Comparison of ENCODE assay signal across 11 cellular contexts in genomic region chr20:50911716-50912115, GRCh38. TPM values are rescaled to one million over a fixed set of nuclear protein-coding genes. Genes with fewer than 3 reads are reported as not detected.
DNase-seq lines count a peak whose midpoint lies in the region; ATAC-seq and TF ChIP-seq lines count a peak whose summit lies in the region.
"Had no signal": no experiment of that assay in that cellular context is flagged by ENCODE, and none has a peak within 500 bp of the region (broad histone marks: within the 10 kb centered on the region; RNA-seq: fewer than 3 reads in every experiment).

No MANE protein-coding gene starts in this region.

- H3K79me2 ChIP-seq in GM23248 (ENCODE audit: insufficient read depth) (peaks cover 98% of the 10 kb centered on the region), MM.1S (ENCODE audit: low read length) (peaks cover 98% of the 10 kb centered on the region)

- peaks cover 63% of the 10 kb centered on the region for H3K4me1 ChIP-seq in GM23248 (ENCODE audit: insufficient read depth)
- peaks cover 27% of the 10 kb centered on the region for H3K4me1 ChIP-seq in MM.1S (ENCODE audit: low read length)
- H3K4me1 ChIP-seq in spleen, result peaks cover 21 to 97% (median 59%) of the 10 kb centered on the region in 6 donors

- DNase-seq in GM23248, result no peak
- no peak for DNase-seq in MM.1S
- no peak for DNase-seq in left lobe of liver (ENCODE audit: low spot score)
- no peak for DNase-seq in iPS-NIHi11 (ENCODE audit: low spot score)
- DNase-seq in cortex of kidney (lab: John Stamatoyannopoulos, UW), result no peak
- no peak for DNase-seq in COLO829 (ENCODE audit: low spot score)
- DNase-seq in spleen, result no peak
- DNase-seq: anterior cingulate cortex, NCI-H1092 had no signal

- H3K36me3 ChIP-seq in GM23248 (ENCODE audit: low read depth), result no peaks in the 10 kb centered on the region
- H3K36me3 ChIP-seq in MM.1S (replicated peaks; ENCODE audit: insufficient read depth, low read length), result peaks cover 18% of the 10 kb centered on the region
- peaks cover 0 to 32% (median 3%) of the 10 kb centered on the region in 6 donors for H3K36me3 ChIP-seq in spleen

- in situ Hi-C loops in GM23248 (cut with MboI), result no loop called here

- peak overlapping the region; percentile 64 for H3K27ac ChIP-seq in GM23248
- H3K27ac ChIP-seq in MM.1S (ENCODE audit: low read length), result peak overlapping the region; percentile 30; the same call in 1 of the 2 replicates
- no peak overlapping the region for H3K27ac ChIP-seq in spleen
- H3K27ac ChIP-seq: esophagus muscularis mucosa had no signal

- no peak for TF ChIP-seq POLR2A in spleen (IDR thresholded peaks at IDR 0.05)

- H3K9me2 ChIP-seq in GM23248 (ENCODE audit: insufficient read depth) (no peaks in the 10 kb centered on the region), MM.1S (replicated peaks; ENCODE audit: insufficient read depth, low read length) (no peaks in the 10 kb centered on the region)

- intact Hi-C loops in spleen (cut with DNase I; ENCODE audit: low total_unique reads), result no loop called here

- no peak for TF ChIP-seq CTCF in MM.1S (IDR thresholded peaks at IDR 0.05; ENCODE audit: low read length)
- no peak for TF ChIP-seq CTCF in spleen (IDR thresholded peaks at IDR 0.05 in 8 of 11, conservative IDR thresholded peaks at IDR 0.05 in 3 of 11)

- H3F3A ChIP-seq in GM23248 (ENCODE audit: insufficient read depth), result peaks cover 88% of the 10 kb centered on the region
- H3F3A ChIP-seq in MM.1S (ENCODE audit: insufficient read depth, low read length), result peaks cover 28% of the 10 kb centered on the region

- H3K4me2 ChIP-seq in GM23248 (ENCODE audit: unreplicated experiment) (peak overlapping the region; percentile 45), MM.1S (ENCODE audit: low read depth, low read length) (peak overlapping the region; percentile 35; the same call in 1 of the 2 replicates)

- no peak overlapping the region for H3K4me3 ChIP-seq in GM23248
- H3K4me3 ChIP-seq in MM.1S (ENCODE audit: low read length), result no peak overlapping the region
- no peak overlapping the region for H3K4me3 ChIP-seq in spleen
- H3K4me3 ChIP-seq: esophagus muscularis mucosa had no signal

- ATAC-seq in GM18498 (IDR thresholded peaks at IDR 0.05; ENCODE audit: unreplicated experiment) (peak; percentile 63), left lobe of liver (peak; percentile 56)

- H3K9ac ChIP-seq in GM23248, result no peak overlapping the region
- H3K9ac ChIP-seq in MM.1S (ENCODE audit: low read length), result no peak overlapping the region

- WGBS in GM23248 (ENCODE audit: low coverage in 1 of 2, low lambda C conversion rate in 2 of 2, missing lambda C conversion rate in 2 of 2), 2 experiments, result 47 to 53% methylated on average over 1 of the region's 1 CpG
- 60 to 78% (median 64%) methylated on average over 1 of the region's 1 CpG for WGBS in spleen, 5 donors

- H2AFZ ChIP-seq in GM23248 (no peak overlapping the region), MM.1S (ENCODE audit: low read length) (no peak overlapping the region)

- peaks cover 31% of the 10 kb centered on the region for H4K20me1 ChIP-seq in GM23248 (ENCODE audit: insufficient read depth)
- H4K20me1 ChIP-seq in MM.1S (ENCODE audit: insufficient read depth, low read length), result peaks cover 85% of the 10 kb centered on the region

- no peaks in the 10 kb centered on the region for H3K27me3 ChIP-seq in GM23248 (replicated peaks; ENCODE audit: insufficient read depth)
- H3K27me3 ChIP-seq in MM.1S (replicated peaks; ENCODE audit: insufficient read depth, low read length), result no peaks in the 10 kb centered on the region
- no peaks in the 10 kb centered on the region for H3K27me3 ChIP-seq in spleen (replicated peaks in 1 of 7)
- H3K27me3 ChIP-seq: esophagus muscularis mucosa had no signal

- no peaks in the 10 kb centered on the region for H3K9me3 ChIP-seq in GM23248 (ENCODE audit: low read depth)
- no peaks in the 10 kb centered on the region for H3K9me3 ChIP-seq in MM.1S (replicated peaks; ENCODE audit: insufficient read depth, low read length)
- H3K9me3 ChIP-seq in spleen, result no peaks in the 10 kb centered on the region
- H3K9me3 ChIP-seq: esophagus muscularis mucosa had no signal

RNA-seq across cellular contexts. Expression of gene ADNP, which starts 19.5 kb away (rescaled TPM):
- 14.9 and 15.0 TPM in 2 replicates for total RNA-seq in GM23248 (2014; rRNA removed; shearing (Covaris generic))
- 32.6 and 34.2 TPM in 2 replicates for polyA plus RNA-seq in GM23248 (2016; fragmentation: Nextera tagmentation; extraction: Ambion mirVana)
- 21.1 TPM for total RNA-seq in left lobe of liver
- total RNA-seq in spleen, result 10 to 100 TPM; 54.2 to 78.8 (median 67.5) TPM
- polyA plus RNA-seq in spleen, result 10 to 100 TPM; 30.6 to 34.3 (median 33.4) TPM

RNA-seq across cellular contexts. Expression of gene DPM1, which starts 46.6 kb away (rescaled TPM):
- total RNA-seq in GM23248 (2014; rRNA removed; shearing (Covaris generic)), result 59.1 and 93.1 TPM in 2 replicates
- polyA plus RNA-seq in GM23248 (2016; fragmentation: Nextera tagmentation; extraction: Ambion mirVana) (122 and 127 TPM in 2 replicates), spleen (10 to 100 TPM; 40.7 to 65.0 (median 46.9) TPM)
- total RNA-seq in left lobe of liver (13.6 TPM), spleen (10 to 100 TPM; 28.1 to 62.5 (median 37.9) TPM)

RNA-seq across cellular contexts. Expression of gene MOCS3, which starts 46.9 kb away (rescaled TPM):
- total RNA-seq in GM23248 (2014; rRNA removed; shearing (Covaris generic)), result 7.2 and 11.5 TPM in 2 replicates
- 5.3 and 5.6 TPM in 2 replicates for polyA plus RNA-seq in GM23248 (2016; fragmentation: Nextera tagmentation; extraction: Ambion mirVana)
- 2.6 TPM for total RNA-seq in left lobe of liver
- 1 to 10 TPM; 3.4 to 7.0 (median 5.3) TPM for total RNA-seq in spleen
- polyA plus RNA-seq in spleen, result 1 to 10 TPM; 2.6 to 4.2 (median 3.2) TPM

Comparison
In these comparisons a context has a peak if more than half of its experiments do, and no peak if none do; other contexts are left out.
1. H3K27ac ChIP-seq: peak in GM23248 (single experiment) and MM.1S (single experiment); none in spleen (0 of 8).